Comparison of ENCODE assay signal across 10 cellular contexts in the genomic region with DNA sequence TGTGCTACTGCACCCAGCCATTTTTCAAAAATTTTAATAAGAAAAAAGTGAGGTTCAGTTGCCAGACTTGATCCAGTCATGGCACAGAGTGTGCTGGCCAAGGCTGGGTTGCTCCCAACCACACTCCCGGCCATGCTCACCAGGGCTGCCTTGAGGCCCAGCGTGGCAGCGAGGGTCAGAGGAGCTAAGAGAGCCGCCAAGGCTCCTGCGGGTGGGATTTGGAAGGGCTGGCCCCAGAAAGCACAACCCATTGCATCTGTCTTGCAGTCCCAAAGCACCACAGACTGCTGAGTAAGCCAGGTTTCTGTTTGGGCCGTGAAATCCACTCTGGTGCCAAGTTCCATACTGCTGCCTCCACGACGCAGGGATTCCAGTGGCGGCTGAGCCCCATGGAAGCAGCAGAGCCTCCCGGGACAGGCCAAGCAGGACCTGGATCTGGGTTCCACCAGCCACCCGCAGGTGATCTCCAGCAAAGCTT. TPM values are rescaled to one million over a fixed set of nuclear protein-coding genes. Genes with fewer than 3 reads are reported as not detected.
A peak's percentile ranks its signal among the peaks of the same experiment; 100 is the strongest.
DNase-seq lines count a peak whose midpoint lies in the region; ATAC-seq and TF ChIP-seq lines count a peak whose summit lies in the region.
"Had no signal": no experiment of that assay in that cellular context is flagged by ENCODE, and none has a peak within 500 bp of the region (broad histone marks: within the 10 kb centered on the region; RNA-seq: fewer than 3 reads in every experiment).

No MANE protein-coding gene starts in this region.

- H4K20me1 ChIP-seq in neural progenitor cell (ENCODE audit: low read depth): peaks cover 94% of the 10 kb centered on the region

- H2AFZ ChIP-seq in neural progenitor cell (replicated peaks): no peak overlapping the region

- in situ Hi-C loops in Panc1 (cut with HindIII; ENCODE audit: low pct_unique_long_range_greater_than_20kb, low sequenced_read_pairs) (no loop called here), gastrocnemius medialis (cut with MboI; ENCODE audit: low sequenced_read_pairs in 4 of 4) (loop anchor here in 1 of 4 donors (25.0 kb wide), 1 partner anchor 141 kb away; the partner anchor contains the start of gene UQCRHL)

- no TSS peak for BruUV-seq in Panc1 (replicated peaks; lab: Mats Ljungman, UMichigan)

- H3K4me1 Mint-ChIP-seq in CD4-positive, alpha-beta memory T cell: peaks cover 66 to 93% (median 81%) of the 10 kb centered on the region in 4 donors
- H3K4me1 Mint-ChIP-seq in neural progenitor cell: peaks cover 64% of the 10 kb centered on the region

- no peaks in the 10 kb centered on the region for H3K27me3 ChIP-seq in CD4-positive, alpha-beta memory T cell (ENCODE audit: insufficient read depth, low read length)
- H3K27me3 ChIP-seq in Panc1 (ENCODE audit: control insufficient read depth, insufficient read depth, low read length) (no peaks in the 10 kb centered on the region), dorsolateral prefrontal cortex (no peaks in the 10 kb centered on the region), gastrocnemius medialis (no peaks in the 10 kb centered on the region), neural progenitor cell (no peaks in the 10 kb centered on the region)

- no peak overlapping the region for H3K27ac ChIP-seq in CD4-positive, alpha-beta memory T cell (ENCODE audit: low read depth, low read length)
- H3K27ac ChIP-seq in Panc1 (ENCODE audit: low read length) (peak overlapping the region; percentile 42; the same call in 1 of the 2 replicates), dorsolateral prefrontal cortex (peak overlapping the region in 39 of 59 donors; percentile 1 to 95 (median 47)), gastrocnemius medialis (peak overlapping the region in 3 of 4 donors; percentile 12 to 57 (median 17)), neural progenitor cell (no peak overlapping the region)

- H3K4me1 ChIP-seq in CD4-positive, alpha-beta memory T cell (ENCODE audit: insufficient read depth, low read length): peaks cover 80% of the 10 kb centered on the region
- H3K4me1 ChIP-seq in Panc1 (ENCODE audit: control insufficient read depth, insufficient read depth, low read length) (peaks cover 54% of the 10 kb centered on the region), gastrocnemius medialis (peaks cover 66 to 69% of the 10 kb centered on the region in 2 donors), neural progenitor cell (peaks cover 10% of the 10 kb centered on the region), mucosa of descending colon (ENCODE audit: low read depth) (peaks cover 12% of the 10 kb centered on the region)

- peak overlapping the region in 2 of 8 donors; percentile 28 to 46 for H3K4me3 Mint-ChIP-seq in CD4-positive, alpha-beta memory T cell
- no peak overlapping the region for H3K4me3 Mint-ChIP-seq in neural progenitor cell

- no peak for ATAC-seq in Panc1
- no peak for ATAC-seq in gastrocnemius medialis
- no peak for ATAC-seq in mucosa of descending colon
- no peak for ATAC-seq in HG02852 (IDR thresholded peaks at IDR 0.05; ENCODE audit: unreplicated experiment)

- POLR2A ChIA-PET in CD4-positive, alpha-beta memory T cell (lab: Charles Lee; ENCODE audit: partially characterized antibody): interaction anchor here (1.2 kb wide), 1 partner anchor 22 kb away, joined by 4 read pairs; the partner anchor contains the start of gene ZBTB17
- POLR2A ChIA-PET in Panc1 (lab: Charles Lee): interaction anchor here (0.6 kb wide), 2 partner anchors 136 to 166 kb away, joined by 4 to 9 read pairs; no protein-coding TSS in a partner anchor

- peaks cover 21% of the 10 kb centered on the region for H3K79me2 ChIP-seq in neural progenitor cell (ENCODE audit: low read depth)

- no peak for DNase-seq in CD4-positive, alpha-beta memory T cell
- DNase-seq in Panc1 (ENCODE audit: low read depth, low spot score): no peak
- no peak for DNase-seq in dorsolateral prefrontal cortex
- no peak for DNase-seq in gastrocnemius medialis
- DNase-seq in neural progenitor cell (ENCODE audit: low spot score): no peak
- no peak for DNase-seq in mucosa of descending colon
- no peak for DNase-seq in CD1c-positive myeloid dendritic cell (ENCODE audit: extremely low spot score)
- DNase-seq: activated CD4-positive, alpha-beta T cell treated with anti-CD3 and anti-CD28 coated beads for 4 hours had no signal

- no peak overlapping the region for H3K4me3 ChIP-seq in CD4-positive, alpha-beta memory T cell (ENCODE audit: low read length in 2 of 2)
- H3K4me3 ChIP-seq in Panc1 (ENCODE audit: low read depth in 2 of 2, low read length in 2 of 2): no peak overlapping the region
- H3K4me3 ChIP-seq in dorsolateral prefrontal cortex: no peak overlapping the region
- no peak overlapping the region for H3K4me3 ChIP-seq in gastrocnemius medialis
- H3K4me3 ChIP-seq in neural progenitor cell: no peak overlapping the region
- H3K4me3 ChIP-seq in mucosa of descending colon: no peak overlapping the region

- no peak overlapping the region for H3K4me2 ChIP-seq in neural progenitor cell

- no peak overlapping the region for H3K9ac ChIP-seq in neural progenitor cell

- CTCF ChIA-PET in CD4-positive, alpha-beta memory T cell (lab: Charles Lee; ENCODE audit: partially characterized antibody): interaction anchor here (0.7 kb wide), 1 partner anchor 56 kb away, joined by 4 read pairs; no protein-coding TSS in a partner anchor
- CTCF ChIA-PET in Panc1 (lab: Charles Lee): no interaction called here

- H3F3A ChIP-seq in neural progenitor cell (ENCODE audit: low read depth): peaks cover 5% of the 10 kb centered on the region

- H3K9me3 Mint-ChIP-seq in CD4-positive, alpha-beta memory T cell: no peaks in the 10 kb centered on the region
- H3K9me3 Mint-ChIP-seq in neural progenitor cell: no peaks in the 10 kb centered on the region

- no peaks in the 10 kb centered on the region for H3K9me3 ChIP-seq in CD4-positive, alpha-beta memory T cell (ENCODE audit: control insufficient read depth in 1 of 2, low read length in 2 of 2)
- no peaks in the 10 kb centered on the region for H3K9me3 ChIP-seq in Panc1 (ENCODE audit: control insufficient read depth, insufficient read depth, low read depth, low read length)
- no peaks in the 10 kb centered on the region for H3K9me3 ChIP-seq in gastrocnemius medialis
- H3K9me3 ChIP-seq in neural progenitor cell (ENCODE audit: low read depth): no peaks in the 10 kb centered on the region
- H3K9me3 ChIP-seq in mucosa of descending colon: no peaks in the 10 kb centered on the region

- peak overlapping the region in 6 of 7 donors; percentile 42 to 77 (median 62) for H3K27ac Mint-ChIP-seq in CD4-positive, alpha-beta memory T cell
- H3K27ac Mint-ChIP-seq in neural progenitor cell: no peak overlapping the region

- peaks cover 4 to 22% of the 10 kb centered on the region in 2 donors for H3K36me3 Mint-ChIP-seq in CD4-positive, alpha-beta memory T cell
- H3K36me3 Mint-ChIP-seq in neural progenitor cell: peaks cover 13% of the 10 kb centered on the region

- intact Hi-C loops in CD4-positive, alpha-beta memory T cell (cut with micrococcal nuclease): no loop called here
- intact Hi-C loops in Panc1 (cut with micrococcal nuclease; ENCODE audit: unreplicated experiment): no loop called here
- intact Hi-C loops in dorsolateral prefrontal cortex (cut with DNase I): no loop called here
- intact Hi-C loops in gastrocnemius medialis (cut with DNase I; ENCODE audit: low total_unique reads): no loop called here
- intact Hi-C loops in mucosa of descending colon (cut with DNase I, micrococcal nuclease): no loop called here

- TF ChIP-seq CTCF in Panc1 (IDR thresholded peaks at IDR 0.05) (no peak), dorsolateral prefrontal cortex (IDR thresholded peaks at IDR 0.05 in 54 of 56, conservative IDR thresholded peaks at IDR 0.05 in 2 of 56; ENCODE audit: low read depth in 1 of 56, partially characterized antibody in 56 of 56) (no peak), gastrocnemius medialis (IDR thresholded peaks at IDR 0.05 in 4 of 5, conservative IDR thresholded peaks at IDR 0.05 in 1 of 5) (no peak), neural progenitor cell (IDR thresholded peaks at IDR 0.05) (no peak), mucosa of descending colon (IDR thresholded peaks at IDR 0.05) (no peak)

- H3K36me3 ChIP-seq in CD4-positive, alpha-beta memory T cell (ENCODE audit: insufficient read depth, low read length): peaks cover 6% of the 10 kb centered on the region
- no peaks in the 10 kb centered on the region for H3K36me3 ChIP-seq in Panc1 (ENCODE audit: control insufficient read depth, insufficient read depth, low read length)
- no peaks in the 10 kb centered on the region for H3K36me3 ChIP-seq in gastrocnemius medialis
- no peaks in the 10 kb centered on the region for H3K36me3 ChIP-seq in neural progenitor cell
- H3K36me3 ChIP-seq in mucosa of descending colon (ENCODE audit: low read depth): no peaks in the 10 kb centered on the region

- no peak for TF ChIP-seq POLR2A in gastrocnemius medialis (IDR thresholded peaks at IDR 0.05)

- peaks cover 0 to 2% of the 10 kb centered on the region in 2 donors for H3K27me3 Mint-ChIP-seq in CD4-positive, alpha-beta memory T cell
- peaks cover 2% of the 10 kb centered on the region for H3K27me3 Mint-ChIP-seq in neural progenitor cell (ENCODE audit: insufficient read depth, low read depth)

RNA-seq across cellular contexts. Expression of gene ZBTB17, which starts 22.6 kb away (rescaled TPM):
- 10 to 100 TPM; 52.6 to 61.0 TPM for total RNA-seq in CD4-positive, alpha-beta memory T cell
- 10 to 100 TPM in 1 of 2 donors, 1 to 10 TPM in 1; 5.2 to 24.3 TPM for polyA plus RNA-seq in CD4-positive, alpha-beta memory T cell
- 41.6 TPM for total RNA-seq in Panc1 (2021; ENCODE audit: unreplicated experiment)
- polyA plus RNA-seq in Panc1 (2012; ENCODE audit: insufficient read length): 52.1 TPM
- 10 to 100 TPM; 29.3 to 71.4 (median 45.9) TPM for total RNA-seq in dorsolateral prefrontal cortex
- total RNA-seq in gastrocnemius medialis: 10 to 100 TPM; 25.9 to 44.1 (median 31.5) TPM
- total RNA-seq in neural progenitor cell (ENCODE audit: low replicate concordance): 19.5 and 34.0 TPM in 2 replicates
- total RNA-seq in mucosa of descending colon: 10 to 100 TPM; 29.2 to 40.8 (median 34.6) TPM

RNA-seq across cellular contexts. Expression of gene SRARP, which starts 50.7 kb away (rescaled TPM):
- not detected for total RNA-seq in CD4-positive, alpha-beta memory T cell
- not detected for polyA plus RNA-seq in CD4-positive, alpha-beta memory T cell
- not detected for total RNA-seq in Panc1 (2021; ENCODE audit: unreplicated experiment)
- polyA plus RNA-seq in Panc1 (2012; ENCODE audit: insufficient read length): not detected
- 10 to 100 TPM in 12 of 120 experiments, 1 to 10 TPM in 108; 2.1 to 17.6 (median 5.9) TPM for total RNA-seq in dorsolateral prefrontal cortex
- under 1 TPM in 2 of 4 donors, not detected in 2; 0.10 to 0.19 TPM for total RNA-seq in gastrocnemius medialis
- not detected in 2 replicates for total RNA-seq in neural progenitor cell (ENCODE audit: low replicate concordance)
- total RNA-seq in mucosa of descending colon: not detected
- total RNA-seq: urinary bladder had no signal

Comparison
In these comparisons a context has a peak if more than half of its experiments do, and no peak if none do; other contexts are left out.
1. H3K27ac ChIP-seq: peak in Panc1 (single experiment), dorsolateral prefrontal cortex (39 of 59) and gastrocnemius medialis (3 of 4); none in CD4-positive, alpha-beta memory T cell (single experiment) and neural progenitor cell (single experiment).